ENCODE assay signal across 8 cellular contexts in genomic region chr18:49812321-49813070, GRCh38. TPM values are rescaled to one million over a fixed set of nuclear protein-coding genes. Genes with fewer than 3 reads are reported as not detected.
DNase-seq lines count a peak whose midpoint lies in the region; FAIRE-seq and TF ChIP-seq lines count a peak whose summit lies in the region.

No MANE protein-coding gene starts in this region.

- DNase-seq in COR-L47 (lab: John Stamatoyannopoulos, UW) = peak; percentile 4
- DNase-seq in KBM-7 = peak; percentile 47
- peak; percentile 69 for DNase-seq in astrocyte of the hippocampus (ENCODE audit: low read depth, low spot score)
- DNase-seq in lower leg skin (ENCODE audit: low spot score in 2 of 2) = no peak
- DNase-seq in tibial nerve (ENCODE audit: low spot score in 2 of 2) = no peak
- DNase-seq in GM19238 (ENCODE audit: insufficient read length, low spot score) = no peak
- no peak for DNase-seq in COLO829 (ENCODE audit: low spot score)
- DNase-seq in frontal cortex (ENCODE audit: low spot score in 2 of 2) = no peak

- no peak for TF ChIP-seq CTCF in lower leg skin (IDR thresholded peaks at IDR 0.05)
- TF ChIP-seq CTCF in tibial nerve (IDR thresholded peaks at IDR 0.05) = no peak

- no peak for TF ChIP-seq POLR2A in lower leg skin (IDR thresholded peaks at IDR 0.05)
- no peak for TF ChIP-seq POLR2A in tibial nerve (IDR thresholded peaks at IDR 0.05)

- peaks cover 0 to 3% (median 0%) of the 10 kb centered on the region in 3 donors for H3K36me3 ChIP-seq in tibial nerve

- peaks cover 0 to 8% (median 1%) of the 10 kb centered on the region in 4 donors for H3K9me3 ChIP-seq in tibial nerve

- in situ Hi-C loops in KBM-7 (cut with MboI; ENCODE audit: low pct_unique_long_range_greater_than_20kb, low sequenced_read_pairs) = no loop called here

- H3K4me3 ChIP-seq in lower leg skin (ENCODE audit: low read depth, poor library complexity, severe bottlenecking) (peak overlapping the region; percentile 71), tibial nerve (peak overlapping the region; percentile 71 to 91 (median 82))

- no peaks in the 10 kb centered on the region for H3K27me3 ChIP-seq in tibial nerve

- peaks cover 0 to 24% (median 10%) of the 10 kb centered on the region in 4 donors for H3K4me1 ChIP-seq in tibial nerve

- intact Hi-C loops in lower leg skin (cut with DNase I; ENCODE audit: low total_unique reads) = no loop called here

- no peak for FAIRE-seq in frontal cortex (lab: Jason Lieb, UNC)

- WGBS in lower leg skin, 2 donors = 57 to 62% methylated on average over 14 of the region's 14 CpGs
- WGBS in tibial nerve, 2 donors = 31 to 32% methylated on average over 14 of the region's 14 CpGs

- no peak for TF ChIP-seq EP300 in tibial nerve (IDR thresholded peaks at IDR 0.05)

- peak overlapping the region; percentile 97 to 100 (median 98) for H3K27ac ChIP-seq in tibial nerve

RNA-seq across cellular contexts. Expression of gene ACAA2, which starts 0.8 kb away (rescaled TPM):
- total RNA-seq in lower leg skin (10 to 100 TPM; 27.0 to 72.7 (median 35.0) TPM), tibial nerve (10 to 100 TPM; 47.9 to 63.4 (median 50.0) TPM), frontal cortex (23.2 TPM)

Comparison
In these comparisons a context has a peak if more than half of its experiments do, and no peak if none do; other contexts are left out.
1. DNase-seq: peak in COR-L47 (single experiment), KBM-7 (single experiment) and astrocyte of the hippocampus (single experiment); none in lower leg skin (0 of 2), tibial nerve (0 of 2), GM19238 (single experiment), COLO829 (single experiment) and frontal cortex (0 of 2).